11 cellular contexts compared by ENCODE assay signal in the genomic region with DNA sequence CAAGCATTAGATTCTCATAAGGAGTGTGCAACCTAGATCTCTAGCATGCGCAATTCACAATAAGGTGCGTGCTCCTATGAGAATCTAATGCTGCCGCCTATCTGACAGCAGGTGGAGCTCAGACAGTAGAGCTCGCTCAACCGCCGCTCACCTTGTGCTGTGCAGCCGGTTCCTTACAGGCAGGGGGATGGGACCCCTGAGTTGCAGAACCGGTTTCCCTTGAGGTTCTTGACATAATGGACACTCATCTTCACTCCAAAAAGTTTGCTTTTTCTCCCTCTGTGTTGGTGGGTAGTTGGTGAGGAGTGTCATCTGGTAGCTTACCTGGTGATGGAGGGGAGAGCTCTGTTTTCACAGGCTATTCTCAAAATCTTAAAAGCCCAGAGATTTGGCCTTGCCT.
DNase-seq lines count a peak whose midpoint lies in the region; ATAC-seq, FAIRE-seq and TF ChIP-seq lines count a peak whose summit lies in the region.
"Had no signal": no experiment of that assay in that cellular context is flagged by ENCODE, and none has a peak within 500 bp of the region (broad histone marks: within the 10 kb centered on the region; RNA-seq: fewer than 3 reads in every experiment).

No MANE protein-coding gene starts in this region.

- H3K23ac ChIP-seq in mesendoderm (ENCODE audit: low read length): no peak overlapping the region

- BruUV-seq in Caco-2 (replicated peaks; lab: Mats Ljungman, UMichigan): no TSS peak

- no peaks in the 10 kb centered on the region for H3K9me3 ChIP-seq in Caco-2

- H3K27ac ChIP-seq in mesendoderm (ENCODE audit: low read depth, low read length): no peak overlapping the region

- no peak overlapping the region for H3K4me2 ChIP-seq in mesendoderm (ENCODE audit: low read length)

- CTCF ChIA-PET in Caco-2 (lab: Charles Lee): interaction anchor here (1.2 kb wide), 1 partner anchor 101 kb away, joined by 11 read pairs; no protein-coding TSS in a partner anchor

- POLR2A ChIA-PET in Caco-2 (lab: Charles Lee): no interaction called here

- no peak for FAIRE-seq in bronchial epithelial cell (lab: Jason Lieb, UNC)

- DNase-seq in Caco-2 (peak; percentile 79 to 82), NCI-H146 (lab: John Stamatoyannopoulos, UW) (peak; percentile 77), bronchial epithelial cell (ENCODE audit: low read depth) (peak; percentile 83), mesendoderm (peak; percentile 79), NAMALWA (ENCODE audit: low spot score) (no peak), DMS153 (lab: John Stamatoyannopoulos, UW) (no peak), SW480 (ENCODE audit: low spot score) (no peak)
- DNase-seq: activated T-cell treated with anti-CD3 and anti-CD28 coated beads, Interleukin-2, amount 50 U/mL, for 48 hours; anterior cingulate cortex had no signal

- H2BK15ac ChIP-seq in mesendoderm (replicated peaks; ENCODE audit: low read depth): no peak overlapping the region

- WGBS in mesendoderm (ENCODE audit: extremely low coverage, insufficient coverage, low lambda C conversion rate): no CpG with 5 or more reads among the region's 8 CpGs

- H3K4me1 ChIP-seq in Caco-2: peaks cover 21% of the 10 kb centered on the region; the same call in 1 of the 2 replicates
- H3K4me1 ChIP-seq in mesendoderm (ENCODE audit: control insufficient read depth, low read depth, low read length): peaks cover 10% of the 10 kb centered on the region

- H3K4me3 Mint-ChIP-seq in Caco-2 (ENCODE audit: unreplicated experiment): no peak overlapping the region
- H3K4me3 Mint-ChIP-seq: B cell had no signal

- no peaks in the 10 kb centered on the region for H3K9me3 Mint-ChIP-seq in Caco-2 (ENCODE audit: unreplicated experiment)

- no peak overlapping the region for H2AK5ac ChIP-seq in mesendoderm (ENCODE audit: low read length)

- H3K27me3 Mint-ChIP-seq in Caco-2 (ENCODE audit: insufficient read depth, unreplicated experiment): no peaks in the 10 kb centered on the region
- H3K27me3 Mint-ChIP-seq: B cell had no signal

- H3K4me1 Mint-ChIP-seq in Caco-2 (ENCODE audit: low read depth, unreplicated experiment): peaks cover 8% of the 10 kb centered on the region
- H3K4me1 Mint-ChIP-seq: B cell had no signal

- TF ChIP-seq CTCF in Caco-2 (IDR thresholded peaks at IDR 0.05; ENCODE audit: insufficient read depth in 1 of 2, low read depth in 1 of 2, low read length in 1 of 2, severe bottlenecking in 1 of 2, unreplicated experiment in 1 of 2) (peak; percentile 41 to 46), bronchial epithelial cell (IDR thresholded peaks at IDR 0.05; ENCODE audit: insufficient read depth, low read length, severe bottlenecking) (peak; percentile 70)

- H3K9ac ChIP-seq in mesendoderm (ENCODE audit: low read length): no peak overlapping the region

- no peaks in the 10 kb centered on the region for H3K36me3 ChIP-seq in Caco-2 (ENCODE audit: control insufficient read depth, insufficient read depth, low read length)
- H3K36me3 ChIP-seq in bronchial epithelial cell (ENCODE audit: control insufficient read depth, insufficient read depth, low read length): no peaks in the 10 kb centered on the region
- no peaks in the 10 kb centered on the region for H3K36me3 ChIP-seq in mesendoderm (ENCODE audit: control insufficient read depth, insufficient read depth, low read length)

- no peak for ATAC-seq in HG03135 (IDR thresholded peaks at IDR 0.05; ENCODE audit: unreplicated experiment)

- no peak overlapping the region for H4K8ac ChIP-seq in mesendoderm (ENCODE audit: low read depth, low read length)

- no peaks in the 10 kb centered on the region for H3K79me2 ChIP-seq in mesendoderm (ENCODE audit: control insufficient read depth, insufficient read depth, low read length)

- no peak overlapping the region for H2BK120ac ChIP-seq in mesendoderm (ENCODE audit: low read depth, low read length)

- H3K36me3 Mint-ChIP-seq in Caco-2 (ENCODE audit: insufficient read depth, unreplicated experiment): no peaks in the 10 kb centered on the region

- H3K4me3 ChIP-seq in Caco-2 (ENCODE audit: low read depth, low read length): no peak overlapping the region
- H3K4me3 ChIP-seq in bronchial epithelial cell (ENCODE audit: low read depth, low read length): no peak overlapping the region
- no peak overlapping the region for H3K4me3 ChIP-seq in mesendoderm (ENCODE audit: low read length)

- H3K56ac ChIP-seq in mesendoderm (ENCODE audit: low read length): no peak overlapping the region

- no peak overlapping the region for H3K4ac ChIP-seq in mesendoderm (ENCODE audit: low read depth, low read length)

- H4K5ac ChIP-seq in mesendoderm (ENCODE audit: low read length): no peak overlapping the region

- H3K79me1 ChIP-seq in mesendoderm (ENCODE audit: low read length): no peaks in the 10 kb centered on the region

- no peak overlapping the region for H3K18ac ChIP-seq in mesendoderm (ENCODE audit: low read length)

- H3K27ac Mint-ChIP-seq in Caco-2 (ENCODE audit: unreplicated experiment): no peak overlapping the region
- H3K27ac Mint-ChIP-seq: B cell had no signal

- no peak overlapping the region for H2BK5ac ChIP-seq in mesendoderm (ENCODE audit: low read length)

- no peaks in the 10 kb centered on the region for H3K27me3 ChIP-seq in Caco-2 (replicated peaks; ENCODE audit: control insufficient read depth, insufficient read depth, low read length)
- no peaks in the 10 kb centered on the region for H3K27me3 ChIP-seq in bronchial epithelial cell (ENCODE audit: control insufficient read depth, insufficient read depth, low read length)
- H3K27me3 ChIP-seq in mesendoderm (ENCODE audit: insufficient read depth, low read length, poor library complexity): no peaks in the 10 kb centered on the region

- intact Hi-C loops in Caco-2 (cut with micrococcal nuclease; ENCODE audit: unreplicated experiment): loop anchor here (1.0 to 5.0 kb wide), 4 partner anchors 256 to 864 kb away; no protein-coding TSS in a partner anchor

Comparison
In these comparisons a context has a peak if more than half of its experiments do, and no peak if none do; other contexts are left out.
1. DNase-seq: peak in Caco-2 (2 of 2), NCI-H146 (single experiment), bronchial epithelial cell (single experiment) and mesendoderm (single experiment); none in NAMALWA (single experiment), DMS153 (single experiment) and SW480 (single experiment).